In the genomic region with DNA sequence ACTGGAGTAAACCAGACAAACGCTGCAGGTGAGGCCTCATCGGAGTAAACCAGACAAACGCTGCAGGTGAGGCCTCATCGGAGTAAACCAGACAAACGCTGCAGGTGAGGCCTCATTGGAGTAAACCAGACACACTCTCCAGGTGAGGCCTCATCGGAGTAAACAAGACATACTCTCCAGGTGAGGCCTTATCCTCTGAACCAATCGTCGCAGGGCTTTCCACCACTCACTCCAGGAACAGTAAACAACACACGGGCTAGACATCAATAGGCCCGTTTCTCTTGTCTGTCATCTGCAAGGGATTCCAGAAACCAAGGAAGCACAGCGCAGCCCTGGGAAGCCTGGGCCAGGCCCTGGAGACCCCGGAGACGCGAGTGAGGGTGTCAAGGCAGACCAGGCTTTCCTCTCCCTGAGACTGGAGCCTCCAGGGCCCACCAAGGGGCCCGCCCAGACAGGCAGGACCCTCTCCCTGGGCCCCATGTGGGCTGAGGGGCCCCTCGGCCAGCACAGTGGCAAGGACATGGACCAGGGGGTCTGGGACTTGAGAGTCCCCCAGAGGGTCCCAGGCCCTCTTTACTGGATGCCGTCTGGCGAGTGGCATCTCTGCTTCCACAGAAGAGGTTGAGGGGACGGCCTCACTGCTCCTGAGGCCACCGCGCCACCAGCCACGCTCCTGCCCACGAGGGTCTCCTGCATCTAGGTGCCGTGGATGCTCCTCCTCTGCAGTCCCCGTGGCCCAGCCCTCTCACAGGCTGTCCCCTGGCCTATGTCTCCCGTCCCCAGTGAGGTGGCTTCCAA, we compare ENCODE assay signal across 1 cellular context.
TF ChIP-seq lines count a peak whose summit lies in the region.

No MANE protein-coding gene starts in this region.

TF ChIP-seq in H1, 55 proteins besides CTCF, POLR2A, EP300 and RAD21:
- no peak for TF ChIP-seq FOSL1 (IDR thresholded peaks at IDR 0.05; ENCODE audit: insufficient read depth, low read depth, low read length)
- TF ChIP-seq KDM1A (IDR thresholded peaks at IDR 0.05; ENCODE audit: borderline replicate concordance, low read length), result no peak
